18 cellular contexts compared by ENCODE assay signal in genomic region chr11:42972741-42973140, GRCh38.
"Had no signal": no experiment of that assay in that cellular context is flagged by ENCODE, and none has a peak within 500 bp of the region (broad histone marks: within the 10 kb centered on the region; RNA-seq: fewer than 3 reads in every experiment).

No MANE protein-coding gene starts in this region.

- ATAC-seq: effector memory CD8-positive, alpha-beta T cell; heart right ventricle; left lung; psoas muscle; right cardiac atrium; stimulated activated naive CD8-positive, alpha-beta T cell treated with anti-CD3 and anti-CD28 coated beads, Interleukin-15, amount 100 ng/mL, for 72 hours; WTC11 had no signal

- H3K27me3 ChIP-seq: esophagus squamous epithelium, heart right ventricle, left lung, suprapubic skin, transverse colon, uterus had no signal

- H3K36me3 ChIP-seq: esophagus squamous epithelium, heart right ventricle, left lung, suprapubic skin, transverse colon, uterus had no signal

- H3K4me3 ChIP-seq: esophagus squamous epithelium, heart right ventricle, left lung, psoas muscle, suprapubic skin, transverse colon, uterus had no signal

- H3K9me3 Mint-ChIP-seq: nephron progenitor cell, WTC11 had no signal

- H3K27ac ChIP-seq: esophagus squamous epithelium, heart right ventricle, left lung, psoas muscle, suprapubic skin, transverse colon, uterus had no signal

- H3K36me3 Mint-ChIP-seq: activated CD4-positive, alpha-beta memory T cell treated with anti-CD3 and anti-CD28 coated beads for 36 hours; activated naive CD8-positive, alpha-beta T cell; WTC11 had no signal

- DNase-seq: activated CD4-positive, alpha-beta memory T cell treated with anti-CD3 and anti-CD28 coated beads for 36 hours; activated CD4-positive, alpha-beta T cell treated with anti-CD3 and anti-CD28 coated beads for 4 hours; activated T-cell treated with anti-CD3 and anti-CD28 coated beads for 4 hours; effector memory CD8-positive, alpha-beta T cell; esophagus squamous epithelium; heart right ventricle; left lung; midbrain; nephron progenitor cell; psoas muscle; right cardiac atrium; stimulated activated CD4-positive, alpha-beta T cell treated with anti-CD3 and anti-CD28 coated beads, Interleukin-2, amount 100 ng/mL, for 48 hours; stimulated activated naive CD8-positive, alpha-beta T cell treated with anti-CD3 and anti-CD28 coated beads, Interleukin-15, amount 100 ng/mL, for 72 hours; transverse colon; uterus had no signal

- H3K4me1 Mint-ChIP-seq: stimulated activated naive CD8-positive, alpha-beta T cell treated with anti-CD3 and anti-CD28 coated beads, Interleukin-15, amount 100 ng/mL, for 72 hours had no signal

- H3K4me3 Mint-ChIP-seq: activated CD4-positive, alpha-beta memory T cell treated with anti-CD3 and anti-CD28 coated beads for 36 hours; activated naive CD8-positive, alpha-beta T cell; effector memory CD8-positive, alpha-beta T cell; nephron progenitor cell; stimulated activated naive CD8-positive, alpha-beta T cell treated with anti-CD3 and anti-CD28 coated beads, Interleukin-15, amount 100 ng/mL, for 72 hours; WTC11 had no signal

- H3K27me3 Mint-ChIP-seq: activated CD4-positive, alpha-beta memory T cell treated with anti-CD3 and anti-CD28 coated beads for 36 hours; activated naive CD8-positive, alpha-beta T cell; effector memory CD8-positive, alpha-beta T cell; stimulated activated naive CD8-positive, alpha-beta T cell treated with anti-CD3 and anti-CD28 coated beads, Interleukin-15, amount 100 ng/mL, for 72 hours had no signal

- H3K4me1 ChIP-seq: esophagus squamous epithelium, left lung, psoas muscle, suprapubic skin, transverse colon, uterus had no signal

- H3K27ac Mint-ChIP-seq: activated CD4-positive, alpha-beta memory T cell treated with anti-CD3 and anti-CD28 coated beads for 36 hours; activated naive CD8-positive, alpha-beta T cell; effector memory CD8-positive, alpha-beta T cell; nephron progenitor cell; stimulated activated naive CD8-positive, alpha-beta T cell treated with anti-CD3 and anti-CD28 coated beads, Interleukin-15, amount 100 ng/mL, for 72 hours; WTC11 had no signal
